In the genomic region with DNA sequence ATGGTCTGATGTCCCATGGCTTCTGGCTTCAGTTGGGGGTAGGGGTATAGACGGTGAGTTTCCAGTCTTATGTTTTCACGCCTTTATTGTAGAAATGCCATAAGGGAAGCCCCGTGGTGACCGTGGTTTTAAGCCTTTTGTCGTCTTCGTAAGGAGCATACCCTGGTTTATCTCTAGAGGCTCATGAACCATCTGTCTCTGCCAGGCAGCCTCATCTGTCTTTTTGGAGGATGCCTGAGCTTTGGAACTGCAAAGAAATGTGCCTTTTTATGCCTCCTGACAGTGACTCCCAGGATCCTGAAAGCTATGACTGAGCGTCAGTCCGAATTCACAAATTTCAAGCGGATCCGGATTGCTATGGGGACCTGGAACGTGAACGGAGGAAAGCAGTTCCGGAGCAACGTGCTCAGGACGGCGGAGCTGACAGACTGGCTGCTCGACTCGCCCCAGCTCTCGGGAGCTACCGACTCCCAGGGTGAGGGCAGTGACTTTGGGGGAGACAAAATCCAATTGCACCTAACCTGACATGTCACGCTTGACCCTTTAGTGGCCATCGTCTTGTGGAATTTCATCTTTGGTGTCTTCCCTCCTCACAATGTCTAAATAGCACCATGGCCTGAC, we compare ENCODE assay signal across 1 cellular context.
TF ChIP-seq lines count a peak whose summit lies in the region.

No MANE protein-coding gene starts in this region.

TF ChIP-seq in HepG2, 621 proteins besides CTCF, POLR2A, EP300 and RAD21 (continued from another document):
- no peak for TF ChIP-seq TBX2 (CRISPR knock-in tag; IDR thresholded peaks at IDR 0.05; ENCODE audit: borderline replicate concordance)
- no peak for TF ChIP-seq NR2F1 (CRISPR knock-in tag; IDR thresholded peaks at IDR 0.05)
- TF ChIP-seq ZNF564 (CRISPR knock-in tag; IDR thresholded peaks at IDR 0.05): 0 out of 2 replicates have a peak, but pooled peaks have one; percentile 33
- TF ChIP-seq, protein P1, sequence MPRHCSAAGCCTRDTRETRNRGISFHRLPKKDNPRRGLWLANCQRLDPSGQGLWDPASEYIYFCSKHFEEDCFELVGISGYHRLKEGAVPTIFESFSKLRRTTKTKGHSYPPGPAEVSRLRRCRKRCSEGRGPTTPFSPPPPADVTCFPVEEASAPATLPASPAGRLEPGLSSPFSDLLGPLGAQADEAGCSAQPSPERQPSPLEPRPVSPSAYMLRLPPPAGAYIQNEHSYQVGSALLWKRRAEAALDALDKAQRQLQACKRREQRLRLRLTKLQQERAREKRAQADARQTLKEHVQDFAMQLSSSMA (CRISPR knock-in tag; IDR thresholded peaks at IDR 0.05): no peak
TF ChIP-seq in HepG2: peak in this region for 4.
